Comparison of ENCODE assay signal across 14 cellular contexts in the genomic region with DNA sequence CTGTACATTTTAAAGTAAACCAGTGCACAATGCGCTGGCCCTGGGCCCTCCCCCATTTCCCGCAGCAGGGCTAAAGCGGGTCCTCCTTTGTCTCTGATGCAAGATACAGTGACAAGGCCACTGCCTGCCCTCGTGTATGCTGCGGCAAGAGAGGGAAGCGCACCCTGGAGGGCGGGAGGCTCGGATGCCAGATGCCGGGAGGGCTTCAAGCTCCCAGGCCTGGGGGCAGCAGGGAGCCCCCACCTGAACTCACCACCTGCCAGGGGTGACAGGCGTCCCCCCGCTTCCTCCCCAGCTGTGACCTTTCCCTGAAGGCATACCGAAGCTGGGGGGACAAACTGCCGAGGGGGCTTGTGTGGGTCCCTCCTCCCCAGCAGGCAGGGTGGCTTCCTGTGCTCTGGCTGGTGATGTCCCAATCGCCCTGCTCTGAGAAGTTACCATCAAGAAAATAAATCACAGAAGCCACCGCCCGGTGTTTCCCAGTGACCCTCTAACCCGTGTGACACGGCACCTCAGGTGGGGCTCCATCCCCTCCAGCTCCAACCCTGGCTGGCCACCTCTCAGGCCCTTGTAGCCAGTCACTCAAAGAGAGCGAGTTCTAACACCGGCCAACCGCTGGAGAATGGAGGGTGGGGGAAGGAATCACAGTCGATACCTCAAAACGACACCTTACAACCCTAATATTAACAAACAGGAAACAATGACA.
"Had no signal": no experiment of that assay in that cellular context is flagged by ENCODE, and none has a peak within 500 bp of the region (broad histone marks: within the 10 kb centered on the region; RNA-seq: fewer than 3 reads in every experiment).

No MANE protein-coding gene starts in this region.

- H3K4me3 Mint-ChIP-seq: neural crest cell had no signal

- H3K4me3 ChIP-seq: dorsolateral prefrontal cortex, esophagus muscularis mucosa, pancreas, tibial artery, vagina had no signal

- H3K27ac Mint-ChIP-seq: activated naive CD4-positive, alpha-beta T cell treated with anti-CD3 and anti-CD28 coated beads, Interleukin-2, amount 50 U/mL, for 72 hours had no signal

- H3K27ac ChIP-seq: dorsolateral prefrontal cortex, esophagus muscularis mucosa, pancreas, tibial artery, vagina had no signal

- H3K36me3 ChIP-seq: pancreas, vagina had no signal

- H3K27me3 ChIP-seq: dorsolateral prefrontal cortex, esophagus muscularis mucosa, pancreas, tibial artery, vagina had no signal

- FAIRE-seq: pancreas had no signal

- H3K36me3 Mint-ChIP-seq: activated naive CD4-positive, alpha-beta T cell treated with anti-CD3 and anti-CD28 coated beads, Interleukin-2, amount 50 U/mL, for 72 hours had no signal

- H3K9me3 Mint-ChIP-seq: activated naive CD4-positive, alpha-beta T cell treated with anti-CD3 and anti-CD28 coated beads, Interleukin-2, amount 50 U/mL, for 72 hours; neural crest cell had no signal

- DNase-seq: activated CD4-positive, alpha-beta T cell treated with anti-CD3 and anti-CD28 coated beads, Interleukin-2, amount 50 U/mL, for 4 hours; activated effector memory CD4-positive, alpha-beta T cell treated with Interleukin-2 at 50 U/mL for 16 hours; activated T-cell treated with anti-CD3 and anti-CD28 coated beads, Interleukin-2, amount 50 U/mL, for 1 hour; dorsolateral prefrontal cortex; mesenchymal stem cell; retina; tibial artery had no signal

- H3K9me3 ChIP-seq: esophagus muscularis mucosa, pancreas, tibial artery, vagina had no signal

- ATAC-seq: activated CD4-positive, CD25-positive, alpha-beta regulatory T cell treated with anti-CD3 and anti-CD28 coated beads, Interleukin-2, amount 50 U/mL, for 24 hours; activated naive CD4-positive, alpha-beta T cell treated with anti-CD3 and anti-CD28 coated beads, Interleukin-2, amount 50 U/mL, for 72 hours; left lobe of liver; pancreas had no signal
